1 cellular context compared by ENCODE assay signal in the genomic region with DNA sequence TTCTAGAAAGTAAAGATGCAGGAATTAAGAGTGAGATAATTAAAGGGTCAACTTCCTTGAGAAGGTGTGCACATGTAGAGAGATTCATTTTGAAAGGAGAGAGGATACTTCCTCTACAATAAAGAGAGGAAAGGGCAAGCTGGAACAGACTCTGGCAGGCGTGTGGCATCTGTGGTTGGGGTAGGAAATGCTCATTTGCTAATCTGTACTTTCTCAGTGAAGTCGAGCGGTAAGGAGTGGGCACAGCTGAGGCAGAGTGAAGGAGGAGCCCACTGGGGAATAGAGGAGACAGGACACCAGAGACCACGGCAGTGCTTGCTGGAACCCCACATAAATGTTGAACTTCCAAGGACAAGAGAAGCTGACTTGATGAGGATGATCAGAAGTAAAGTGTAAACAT.
TF ChIP-seq lines count a peak whose summit lies in the region.

No MANE protein-coding gene starts in this region.

TF ChIP-seq in GM23338, 12 proteins besides CTCF, POLR2A, EP300 and RAD21:
- TF ChIP-seq CREB1 (CRISPR knock-in tag; IDR thresholded peaks at IDR 0.05; ENCODE audit: low read depth) = no peak
- TF ChIP-seq POLR2AphosphoS5 (IDR thresholded peaks at IDR 0.05; ENCODE audit: low read depth) = no peak
- no peak for TF ChIP-seq ZNF114 (CRISPR knock-in tag; IDR thresholded peaks at IDR 0.05)
- TF ChIP-seq NANOG (IDR thresholded peaks at IDR 0.05; ENCODE audit: borderline replicate concordance) = no peak
- TF ChIP-seq EZH2 (IDR thresholded peaks at IDR 0.05; ENCODE audit: low read depth, unreplicated experiment) = no peak
- no peak for TF ChIP-seq ZNF331 (CRISPR knock-in tag; IDR thresholded peaks at IDR 0.05; ENCODE audit: low read depth)
- TF ChIP-seq, protein P1, sequence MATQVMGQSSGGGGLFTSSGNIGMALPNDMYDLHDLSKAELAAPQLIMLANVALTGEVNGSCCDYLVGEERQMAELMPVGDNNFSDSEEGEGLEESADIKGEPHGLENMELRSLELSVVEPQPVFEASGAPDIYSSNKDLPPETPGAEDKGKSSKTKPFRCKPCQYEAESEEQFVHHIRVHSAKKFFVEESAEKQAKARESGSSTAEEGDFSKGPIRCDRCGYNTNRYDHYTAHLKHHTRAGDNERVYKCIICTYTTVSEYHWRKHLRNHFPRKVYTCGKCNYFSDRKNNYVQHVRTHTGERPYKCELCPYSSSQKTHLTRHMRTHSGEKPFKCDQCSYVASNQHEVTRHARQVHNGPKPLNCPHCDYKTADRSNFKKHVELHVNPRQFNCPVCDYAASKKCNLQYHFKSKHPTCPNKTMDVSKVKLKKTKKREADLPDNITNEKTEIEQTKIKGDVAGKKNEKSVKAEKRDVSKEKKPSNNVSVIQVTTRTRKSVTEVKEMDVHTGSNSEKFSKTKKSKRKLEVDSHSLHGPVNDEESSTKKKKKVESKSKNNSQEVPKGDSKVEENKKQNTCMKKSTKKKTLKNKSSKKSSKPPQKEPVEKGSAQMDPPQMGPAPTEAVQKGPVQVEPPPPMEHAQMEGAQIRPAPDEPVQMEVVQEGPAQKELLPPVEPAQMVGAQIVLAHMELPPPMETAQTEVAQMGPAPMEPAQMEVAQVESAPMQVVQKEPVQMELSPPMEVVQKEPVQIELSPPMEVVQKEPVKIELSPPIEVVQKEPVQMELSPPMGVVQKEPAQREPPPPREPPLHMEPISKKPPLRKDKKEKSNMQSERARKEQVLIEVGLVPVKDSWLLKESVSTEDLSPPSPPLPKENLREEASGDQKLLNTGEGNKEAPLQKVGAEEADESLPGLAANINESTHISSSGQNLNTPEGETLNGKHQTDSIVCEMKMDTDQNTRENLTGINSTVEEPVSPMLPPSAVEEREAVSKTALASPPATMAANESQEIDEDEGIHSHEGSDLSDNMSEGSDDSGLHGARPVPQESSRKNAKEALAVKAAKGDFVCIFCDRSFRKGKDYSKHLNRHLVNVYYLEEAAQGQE (IDR thresholded peaks at IDR 0.05; ENCODE audit: unreplicated experiment) = no peak
